ENCODE assay signal across 34 cellular contexts in the genomic region with DNA sequence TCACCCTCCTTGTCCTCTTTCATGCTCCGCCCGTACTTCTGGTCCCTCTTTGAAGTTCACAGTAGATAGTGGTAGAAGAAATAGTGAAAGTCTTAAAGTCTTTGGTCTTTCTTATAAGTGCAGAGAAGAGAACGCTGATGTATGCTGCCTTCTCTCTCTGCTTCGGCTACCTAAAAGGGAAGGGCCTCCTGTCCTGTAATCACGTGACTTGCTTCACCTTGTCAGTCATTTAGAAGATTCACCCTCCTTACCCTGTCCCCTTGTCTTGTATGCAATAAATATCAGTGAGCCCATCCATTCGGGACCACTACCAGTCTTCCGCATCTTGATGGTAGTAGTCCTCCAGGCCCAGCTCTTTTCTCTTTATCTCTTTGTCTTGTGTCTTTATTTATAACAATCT.
"Had no signal": no experiment of that assay in that cellular context is flagged by ENCODE, and none has a peak within 500 bp of the region (broad histone marks: within the 10 kb centered on the region; RNA-seq: fewer than 3 reads in every experiment).

No MANE protein-coding gene starts in this region.

- H3K36me3 ChIP-seq: adrenal gland, gastrocnemius medialis, heart left ventricle had no signal

- H3K4me3 Mint-ChIP-seq: activated CD4-positive, alpha-beta memory T cell treated with anti-CD3 and anti-CD28 coated beads, Interleukin-2, amount 10 ng/mL, durations not matched to agents 7 days and 5 days; activated CD4-positive, alpha-beta T cell treated with anti-CD3 and anti-CD28 coated beads, Interleukin-2, amount 10 ng/mL, durations not matched to agents 7 days and 5 days; activated naive CD4-positive, alpha-beta T cell treated with anti-CD3 and anti-CD28 coated beads for 36 hours; activated naive CD4-positive, alpha-beta T cell treated with anti-CD3 and anti-CD28 coated beads, Interleukin-2, amount 50 U/mL, for 24 hours; activated naive CD8-positive, alpha-beta T cell treated with anti-CD3 and anti-CD28 coated beads for 36 hours; activated naive CD8-positive, alpha-beta T cell treated with anti-CD3 and anti-CD28 coated beads, Interleukin-2, amount 50 U/mL, for 24 hours; activated T-helper 1 cell treated with anti-CD3 and anti-CD28 coated beads, Interleukin-12 subunit alpha, Interleukin-12 subunit beta, Interleukin-2, Interleukin-4 antibody, amounts not matched to agents 30 ng/mL and 10 ng/mL and 1 ng/mL, durations not matched to agents 14 hours and 24 hours and 36 hours; T-helper 17 cell; T-helper 2 cell treated with Interferon-gamma antibody and Interleukin-4, amounts not matched to agents 5 μg/mL and 100 μg/mL, for 36 hours; WTC11 had no signal

- FAIRE-seq: colon had no signal

- H3K27me3 ChIP-seq: adrenal gland, body of pancreas, foreskin keratinocyte had no signal

- H3K4me3 ChIP-seq: adrenal gland, body of pancreas, gastrocnemius medialis, heart left ventricle had no signal

- H3K4me1 ChIP-seq: adrenal gland, body of pancreas, foreskin keratinocyte, gastrocnemius medialis had no signal

- H3K27ac Mint-ChIP-seq: activated CD4-positive, alpha-beta memory T cell treated with anti-CD3 and anti-CD28 coated beads, Interleukin-2, amount 10 ng/mL, durations not matched to agents 7 days and 5 days; activated CD4-positive, alpha-beta T cell treated with anti-CD3 and anti-CD28 coated beads, Interleukin-2, amount 10 ng/mL, durations not matched to agents 7 days and 5 days; activated naive CD4-positive, alpha-beta T cell treated with anti-CD3 and anti-CD28 coated beads for 36 hours; activated naive CD4-positive, alpha-beta T cell treated with anti-CD3 and anti-CD28 coated beads, Interleukin-2, amount 50 U/mL, for 24 hours; activated naive CD8-positive, alpha-beta T cell treated with anti-CD3 and anti-CD28 coated beads for 36 hours; activated naive CD8-positive, alpha-beta T cell treated with anti-CD3 and anti-CD28 coated beads, Interleukin-2, amount 50 U/mL, for 24 hours; activated T-helper 1 cell treated with anti-CD3 and anti-CD28 coated beads, Interleukin-12 subunit alpha, Interleukin-12 subunit beta, Interleukin-2, Interleukin-4 antibody, amounts not matched to agents 30 ng/mL and 10 ng/mL and 1 ng/mL, durations not matched to agents 14 hours and 24 hours and 36 hours; activated T-helper 2 cell treated with anti-CD3 and anti-CD28 coated beads, Interferon-gamma antibody, Interleukin-2, Interleukin-4, amounts not matched to agents 10 μg/mL and 5 μg/mL and 100 μg/mL, durations not matched to agents 14 hours and 24 hours and 36 hours; T-helper 17 cell; T-helper 2 cell treated with Interferon-gamma antibody and Interleukin-4, amounts not matched to agents 5 μg/mL and 100 μg/mL, for 36 hours; WTC11 had no signal

- H3K27me3 Mint-ChIP-seq: activated CD4-positive, alpha-beta memory T cell treated with anti-CD3 and anti-CD28 coated beads, Interleukin-2, amount 10 ng/mL, durations not matched to agents 7 days and 5 days; activated CD4-positive, alpha-beta T cell treated with anti-CD3 and anti-CD28 coated beads, Interleukin-2, amount 10 ng/mL, durations not matched to agents 7 days and 5 days; activated naive CD4-positive, alpha-beta T cell treated with anti-CD3 and anti-CD28 coated beads, Interleukin-2, amount 50 U/mL, for 24 hours; activated naive CD8-positive, alpha-beta T cell treated with anti-CD3 and anti-CD28 coated beads for 36 hours; activated naive CD8-positive, alpha-beta T cell treated with anti-CD3 and anti-CD28 coated beads, Interleukin-2, amount 50 U/mL, for 24 hours; T-helper 17 cell had no signal

- DNase-seq: activated CD4-positive, alpha-beta memory T cell treated with anti-CD3 and anti-CD28 coated beads, Interleukin-2, amount 10 ng/mL, durations not matched to agents 7 days and 5 days; activated CD4-positive, alpha-beta T cell treated with anti-CD3 and anti-CD28 coated beads for 1 hour; activated CD4-positive, alpha-beta T cell treated with anti-CD3 and anti-CD28 coated beads for 4 hours; activated CD4-positive, alpha-beta T cell treated with anti-CD3 and anti-CD28 coated beads, Interleukin-2, amount 10 ng/mL, durations not matched to agents 7 days and 5 days; activated CD4-positive, alpha-beta T cell treated with anti-CD3 and anti-CD28 coated beads, Interleukin-2, amount 50 U/mL, for 4 hours; activated CD8-positive, alpha-beta memory T cell treated with anti-CD3 and anti-CD28 coated beads, Interleukin-2, amount 50 U/mL, for 4 hours; activated effector memory CD4-positive, alpha-beta T cell treated with anti-CD3 and anti-CD28 coated beads, Interleukin-2, amount 50 U/mL, for 16 hours; activated naive CD4-positive, alpha-beta T cell treated with anti-CD3 and anti-CD28 coated beads for 36 hours; activated naive CD8-positive, alpha-beta T cell treated with anti-CD3 and anti-CD28 coated beads for 36 hours; activated naive CD8-positive, alpha-beta T cell treated with anti-CD3 and anti-CD28 coated beads, Interleukin-2, amount 50 U/mL, for 24 hours; activated T-cell treated with anti-CD3 and anti-CD28 coated beads, Interleukin-2, amount 50 U/mL, for 1 hour; activated T-cell treated with anti-CD3 and anti-CD28 coated beads, Interleukin-2, amount 50 U/mL, for 48 hours; adrenal gland; amygdala; aorta; body of pancreas; caudate nucleus; cortex of kidney; dermis blood vessel endothelial cell; effector CD8-positive, alpha-beta T cell; foreskin keratinocyte; gastrocnemius medialis; glutamatergic neuron; heart left ventricle; T-helper 1 cell; T-helper 17 cell; T1000 had no signal

- H3K27ac ChIP-seq: adrenal gland, body of pancreas, foreskin keratinocyte, gastrocnemius medialis, heart left ventricle had no signal

- H3K9me3 ChIP-seq: adrenal gland, body of pancreas, gastrocnemius medialis had no signal

- ATAC-seq: activated naive CD8-positive, alpha-beta T cell treated with anti-CD3 and anti-CD28 coated beads, Interleukin-2, amount 50 U/mL, for 24 hours; body of pancreas; esophagus mucosa; foreskin keratinocyte; gastrocnemius medialis; heart left ventricle; T-helper 17 cell; WTC11 had no signal
